In the genomic region with DNA sequence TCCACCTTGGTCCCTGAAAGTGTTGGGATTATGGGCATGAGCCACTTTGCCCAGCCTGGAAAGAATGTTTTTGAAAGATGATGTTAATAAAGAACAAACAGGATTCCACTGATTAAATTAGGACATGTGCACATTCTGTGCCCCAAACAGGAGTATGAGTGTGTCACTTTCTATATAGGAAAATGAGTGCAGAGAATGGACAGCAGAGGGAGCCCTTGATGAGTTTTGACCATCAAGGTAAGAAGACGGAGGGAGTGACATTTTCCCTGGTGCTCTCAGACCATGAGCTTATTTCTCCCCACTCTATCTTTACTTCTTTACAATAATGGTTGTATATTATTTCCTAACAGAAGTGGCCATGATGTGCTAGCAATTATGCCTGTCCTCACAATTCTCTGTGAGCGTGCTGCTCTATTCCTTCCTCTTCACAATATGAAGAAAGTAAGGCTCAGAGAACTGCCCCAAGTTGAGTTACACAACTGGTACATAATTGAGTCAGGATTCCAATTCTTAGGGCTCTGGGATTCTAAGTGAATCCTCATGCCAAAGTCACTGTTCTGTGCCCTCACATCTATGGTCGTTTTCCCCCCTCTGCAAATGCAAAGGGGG, we compare ENCODE assay signal across 8 cellular contexts. TPM values are rescaled to one million over a fixed set of nuclear protein-coding genes. Genes with fewer than 3 reads are reported as not detected.
DNase-seq lines count a peak whose midpoint lies in the region; FAIRE-seq and TF ChIP-seq lines count a peak whose summit lies in the region.

No MANE protein-coding gene starts in this region.

- no peak overlapping the region for H2AFZ ChIP-seq in keratinocyte (ENCODE audit: control insufficient read depth, low read length)

- H3K27me3 ChIP-seq in H7 (ENCODE audit: control insufficient read depth, insufficient read depth, low read length): no peaks in the 10 kb centered on the region
- no peaks in the 10 kb centered on the region for H3K27me3 ChIP-seq in keratinocyte (ENCODE audit: control insufficient read depth, extremely low read depth, insufficient read depth, low read length)

- peak; percentile 85 for DNase-seq in G401 (ENCODE audit: low spot score)
- peak; percentile 43 for DNase-seq in H7
- DNase-seq in NCI-H1436 treated with DMSO at 0.1 percent for 48 hours (lab: John Stamatoyannopoulos, UW): peak; percentile 52
- peak; percentile 78 for DNase-seq in SKM-1 treated with dmso at 0.1 percent for 144 hours (lab: John Stamatoyannopoulos, UW; ENCODE audit: unreplicated experiment)
- DNase-seq in cardiac fibroblast (ENCODE audit: low read depth in 2 of 2): peak; percentile 89 to 90
- no peak for DNase-seq in keratinocyte (ENCODE audit: low read depth, low spot score)
- peak; percentile 24 for DNase-seq in stimulated activated CD8-positive, alpha-beta memory T cell treated with anti-CD3 and anti-CD28 coated beads, Interleukin-12 subunit alpha, Interleukin-12 subunit beta, amount 100 ng/mL, for 1 hour (ENCODE audit: low read depth)
- DNase-seq in cortex of kidney (lab: John Stamatoyannopoulos, UW): no peak

- in situ Hi-C loops in G401 (cut with HindIII; ENCODE audit: low sequenced_read_pairs): no loop called here

- H3K4me1 ChIP-seq in keratinocyte (ENCODE audit: control insufficient read depth, extremely low read depth, insufficient read depth, low read length): no peaks in the 10 kb centered on the region

- peaks cover 8% of the 10 kb centered on the region for H3K36me3 ChIP-seq in H7 (replicated peaks; ENCODE audit: control insufficient read depth, insufficient read depth, low read length)
- peaks cover 1 to 5% of the 10 kb centered on the region in 2 experiments for H3K36me3 ChIP-seq in keratinocyte (ENCODE audit: control insufficient read depth in 2 of 2, extremely low read depth in 1 of 2, insufficient read depth in 2 of 2, low read length in 2 of 2)

- H3K4me2 ChIP-seq in keratinocyte (ENCODE audit: control insufficient read depth, extremely low read depth, insufficient read depth, low read depth, low read length): no peak overlapping the region

- no peak overlapping the region for H3K9ac ChIP-seq in keratinocyte (ENCODE audit: control insufficient read depth, extremely low read depth, insufficient read depth, low read length)

- dilution Hi-C loops in keratinocyte (cut with MboI; ENCODE audit: extremely low pct_ligation_motif_present, low sequenced_read_pairs): loop anchor here (10.0 kb wide), 1 partner anchor 136 kb away; no protein-coding TSS in a partner anchor

- H3K9me3 ChIP-seq in keratinocyte (ENCODE audit: control insufficient read depth, low read depth, low read length): no peaks in the 10 kb centered on the region

- FAIRE-seq in keratinocyte (lab: Jason Lieb, UNC): peak; percentile 41

- no peak overlapping the region for H3K4me3 ChIP-seq in H7 (ENCODE audit: insufficient read depth, low read depth, low read length)
- no peak overlapping the region for H3K4me3 ChIP-seq in cardiac fibroblast (replicated peaks in 1 of 2; ENCODE audit: low read depth in 2 of 2, low read length in 2 of 2)
- H3K4me3 ChIP-seq in keratinocyte (ENCODE audit: control insufficient read depth in 2 of 3, extremely low read depth in 1 of 3, insufficient read depth in 2 of 3, low read depth in 1 of 3, low read length in 3 of 3): no peak overlapping the region

- no peaks in the 10 kb centered on the region for H3K79me2 ChIP-seq in keratinocyte (ENCODE audit: control insufficient read depth, insufficient read depth, low read length)

- H4K20me1 ChIP-seq in keratinocyte (ENCODE audit: control insufficient read depth, extremely low read depth, insufficient read depth, low read length): no peaks in the 10 kb centered on the region

- H3K9me1 ChIP-seq in keratinocyte (ENCODE audit: control insufficient read depth, extremely low read depth, insufficient read depth, low read length): no peaks in the 10 kb centered on the region

- H3K27ac ChIP-seq in keratinocyte (ENCODE audit: control insufficient read depth, insufficient read depth, low read length): no peak overlapping the region

- TF ChIP-seq CTCF in cardiac fibroblast (IDR thresholded peaks at IDR 0.05; ENCODE audit: low read depth, low read length) (peak; percentile 65), keratinocyte (optimal IDR thresholded peaks at IDR 0.05 in 1 of 3, IDR thresholded peaks at IDR 0.05 in 1 of 3, conservative IDR thresholded peaks at IDR 0.05 in 1 of 3; ENCODE audit: extremely low read depth in 1 of 3, insufficient read depth in 2 of 3, low read length in 3 of 3) (peak; percentile 55 to 75 (median 69))

RNA-seq across cellular contexts. Expression of gene RPL37A, which starts 20.6 kb away (rescaled TPM):
- total RNA-seq in G401 (2014; rRNA removed; shearing (Covaris generic)): 1,405 and 2,009 TPM in 2 replicates
- 3,026 and 3,219 TPM in 2 replicates for total RNA-seq in H7 (2014; rRNA removed; shearing (Covaris generic))
- polyA plus RNA-seq in keratinocyte: 1,858 to 4,257 TPM (median 3,899 TPM) in 3 replicates
- 4,600 TPM for polyA plus RNA-seq in keratinocyte (2011; ENCODE audit: low read depth)
- 2,058 and 2,504 TPM in 2 replicates for polyA plus RNA-seq in keratinocyte (2011; cell fraction: cytosol; rRNA removed)
- 771 and 780 TPM in 2 replicates for polyA plus RNA-seq in keratinocyte (2011; cell fraction: nucleus; rRNA removed)
- 4,782 and 6,727 TPM in 2 replicates for polyA plus RNA-seq in keratinocyte (2012; ENCODE audit: low replicate concordance)
- polyA minus RNA-seq in keratinocyte: 404 to 934 TPM (median 861 TPM) in 3 replicates
- 1,907 TPM for polyA minus RNA-seq in keratinocyte (2011; cell fraction: cytosol; rRNA and poly(A)+ RNA removed)
- polyA minus RNA-seq in keratinocyte (2011; cell fraction: nucleus; rRNA and poly(A)+ RNA removed): 202 and 323 TPM in 2 replicates

Comparison
In these comparisons a context has a peak if more than half of its experiments do, and no peak if none do; other contexts are left out.
1. DNase-seq: peak in G401 (single experiment), H7 (single experiment), NCI-H1436 treated with DMSO at 0.1 percent for 48 hours (single experiment), SKM-1 treated with dmso at 0.1 percent for 144 hours (single experiment), cardiac fibroblast (2 of 2) and stimulated activated CD8-positive, alpha-beta memory T cell treated with anti-CD3 and anti-CD28 coated beads, Interleukin-12 subunit alpha, Interleukin-12 subunit beta, amount 100 ng/mL, for 1 hour (single experiment); none in keratinocyte (single experiment) and cortex of kidney (single experiment).